ENCODE assay signal across 1 cellular context in the genomic region with DNA sequence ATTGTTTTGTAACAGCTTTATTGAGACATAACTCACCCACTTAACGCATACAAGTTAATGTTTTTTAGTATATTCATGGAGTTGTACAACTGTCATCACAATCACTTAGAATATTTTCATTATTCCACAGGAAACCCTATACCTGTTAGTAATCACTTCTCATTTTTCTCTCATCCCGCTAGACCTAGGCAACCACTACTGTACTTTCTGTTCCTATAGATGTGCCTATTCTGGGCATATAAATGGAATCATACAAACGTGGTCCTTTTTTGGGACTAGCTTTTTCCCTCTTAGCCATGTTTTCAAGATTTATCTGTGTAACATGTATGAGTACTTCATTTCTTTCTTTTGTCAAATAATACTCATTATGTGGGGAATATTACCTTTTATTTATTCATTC.
TF ChIP-seq lines count a peak whose summit lies in the region.

No MANE protein-coding gene starts in this region.

TF ChIP-seq in SK-N-SH, 30 proteins besides CTCF, POLR2A, EP300 and RAD21 (continued from another document):
- TF ChIP-seq, protein P1, sequence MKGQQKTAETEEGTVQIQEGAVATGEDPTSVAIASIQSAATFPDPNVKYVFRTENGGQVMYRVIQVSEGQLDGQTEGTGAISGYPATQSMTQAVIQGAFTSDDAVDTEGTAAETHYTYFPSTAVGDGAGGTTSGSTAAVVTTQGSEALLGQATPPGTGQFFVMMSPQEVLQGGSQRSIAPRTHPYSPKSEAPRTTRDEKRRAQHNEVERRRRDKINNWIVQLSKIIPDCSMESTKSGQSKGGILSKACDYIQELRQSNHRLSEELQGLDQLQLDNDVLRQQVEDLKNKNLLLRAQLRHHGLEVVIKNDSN (IDR thresholded peaks at IDR 0.05; ENCODE audit: borderline replicate concordance, low read depth), result no peak
- TF ChIP-seq JUND (IDR thresholded peaks at IDR 0.05) (no peak), TEAD4 (IDR thresholded peaks at IDR 0.05; ENCODE audit: borderline replicate concordance, insufficient read depth) (no peak), TCF12 (IDR thresholded peaks at IDR 0.05) (no peak), FOXJ3 (CRISPR knock-in tag; IDR thresholded peaks at IDR 0.05) (no peak), POLR2AphosphoS5 (IDR thresholded peaks at IDR 0.05; ENCODE audit: low read depth, low read length) (no peak), EZH2phosphoT487 (IDR thresholded peaks at IDR 0.05; ENCODE audit: borderline replicate concordance, low read depth) (no peak), SMC3 (IDR thresholded peaks at IDR 0.05; ENCODE audit: low read depth, low read length) (no peak)
- TF ChIP-seq, protein P2, sequence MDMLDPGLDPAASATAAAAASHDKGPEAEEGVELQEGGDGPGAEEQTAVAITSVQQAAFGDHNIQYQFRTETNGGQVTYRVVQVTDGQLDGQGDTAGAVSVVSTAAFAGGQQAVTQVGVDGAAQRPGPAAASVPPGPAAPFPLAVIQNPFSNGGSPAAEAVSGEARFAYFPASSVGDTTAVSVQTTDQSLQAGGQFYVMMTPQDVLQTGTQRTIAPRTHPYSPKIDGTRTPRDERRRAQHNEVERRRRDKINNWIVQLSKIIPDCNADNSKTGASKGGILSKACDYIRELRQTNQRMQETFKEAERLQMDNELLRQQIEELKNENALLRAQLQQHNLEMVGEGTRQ (IDR thresholded peaks at IDR 0.05; ENCODE audit: borderline replicate concordance, low read depth, low read length), result no peak
TF ChIP-seq in SK-N-SH: peak in this region for 0.
